19 cellular contexts compared by ENCODE assay signal in the genomic region with DNA sequence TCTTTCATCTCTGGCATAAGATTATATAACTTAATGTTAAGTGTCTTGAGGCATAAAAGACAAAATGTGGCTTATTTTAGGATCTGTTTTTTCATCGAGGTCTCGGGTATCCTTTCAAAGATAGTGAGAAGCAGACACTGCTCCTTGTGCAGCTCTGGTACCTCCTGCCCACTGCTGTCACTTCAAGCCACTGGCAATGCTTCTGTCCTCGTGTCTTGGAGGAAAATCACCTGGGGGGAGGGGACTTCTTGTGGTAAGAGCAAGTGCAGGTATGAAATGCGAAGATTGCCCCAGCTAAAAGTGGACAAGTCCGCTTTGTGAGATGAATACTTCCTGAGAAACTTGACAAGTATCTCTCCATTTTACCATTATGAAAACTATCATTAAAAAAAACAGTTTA. TPM values are rescaled to one million over a fixed set of nuclear protein-coding genes. Genes with fewer than 3 reads are reported as not detected.
DNase-seq lines count a peak whose midpoint lies in the region; ATAC-seq and TF ChIP-seq lines count a peak whose summit lies in the region.
"Had no signal": no experiment of that assay in that cellular context is flagged by ENCODE, and none has a peak within 500 bp of the region (broad histone marks: within the 10 kb centered on the region; RNA-seq: fewer than 3 reads in every experiment).

No MANE protein-coding gene starts in this region.

- H3K4me1 Mint-ChIP-seq in brain = peaks cover 11% of the 10 kb centered on the region
- H3K4me1 Mint-ChIP-seq: neural crest cell had no signal

- in situ Hi-C loops in transverse colon (cut with MboI; ENCODE audit: low pct_ligation_motif_present in 1 of 4, low pct_unique_long_range_greater_than_20kb in 1 of 4, low sequenced_read_pairs in 3 of 4) = loop anchor here in 1 of 4 donors (25.0 kb wide), 1 partner anchor 164 kb away; a partner anchor contains a TSS

- peaks cover 0 to 56% (median 15%) of the 10 kb centered on the region in 9 donors for H3K36me3 ChIP-seq in heart right ventricle
- peaks cover 8% of the 10 kb centered on the region for H3K36me3 ChIP-seq in osteoblast (ENCODE audit: insufficient read depth, low read length)
- peaks cover 0 to 10% (median 0%) of the 10 kb centered on the region in 4 donors for H3K36me3 ChIP-seq in transverse colon

- ATAC-seq in heart right ventricle (no peak), left ventricle myocardium superior (no peak), HG03460 (IDR thresholded peaks at IDR 0.05; ENCODE audit: unreplicated experiment) (no peak), GM18502 (IDR thresholded peaks at IDR 0.05; ENCODE audit: poor library complexity, unreplicated experiment) (no peak)

- intact Hi-C loops in heart right ventricle (cut with DNase I) = loop anchor here in 1 of 10 donors (5.0 kb wide), 1 partner anchor 154 kb away; no protein-coding TSS in a partner anchor
- intact Hi-C loops in left ventricle myocardium superior (cut with micrococcal nuclease) = no loop called here
- intact Hi-C loops in transverse colon (cut with DNase I; ENCODE audit: low total_unique reads) = no loop called here

- H4K20me1 ChIP-seq in osteoblast (ENCODE audit: insufficient read depth, low read length) = no peaks in the 10 kb centered on the region

- peaks cover 19% of the 10 kb centered on the region for H3K36me3 Mint-ChIP-seq in brain

- H3K79me2 ChIP-seq in osteoblast (ENCODE audit: insufficient read depth, low read length) = no peaks in the 10 kb centered on the region

- no peak for TF ChIP-seq POLR2A in transverse colon (IDR thresholded peaks at IDR 0.05)

- DNase-seq in heart right ventricle = no peak
- DNase-seq in left ventricle myocardium superior = no peak
- no peak for DNase-seq in osteoblast (ENCODE audit: insufficient read length, low spot score, missing footprints)
- DNase-seq in transverse colon = no peak
- no peak for DNase-seq in activated gamma-delta T cell (lab: John Stamatoyannopoulos, UW)
- DNase-seq: activated CD4-positive, alpha-beta memory T cell treated with anti-CD3 and anti-CD28 coated beads for 36 hours; Calu3; HCEC 1CT; KBM-7; kidney; MV-4-11; NCI-H2029; stimulated activated naive CD4-positive, alpha-beta T cell treated with Interleukin-2 at 50 U/mL for 16 hours had no signal

- H3K27me3 ChIP-seq in heart right ventricle (no peaks in the 10 kb centered on the region), osteoblast (ENCODE audit: insufficient read depth, low read length) (no peaks in the 10 kb centered on the region), transverse colon (no peaks in the 10 kb centered on the region)

- no peaks in the 10 kb centered on the region for H3K9me3 Mint-ChIP-seq in brain
- H3K9me3 Mint-ChIP-seq: activated CD4-positive, alpha-beta memory T cell treated with anti-CD3 and anti-CD28 coated beads for 36 hours; activated T-helper 1 cell treated with anti-CD3 and anti-CD28 coated beads, Interleukin-12 subunit alpha, Interleukin-12 subunit beta, Interleukin-2, Interleukin-4 antibody, amounts not matched to agents 30 ng/mL and 10 ng/mL and 1 ng/mL, durations not matched to agents 14 hours and 24 hours and 36 hours; neural crest cell had no signal

- WGBS in heart right ventricle, 2 donors = 61 to 72% methylated on average over 5 of the region's 5 CpGs
- 74 to 93% methylated on average over 3 to 5 of the region's 5 CpGs for WGBS in transverse colon (ENCODE audit: low coverage in 1 of 2), 2 donors

- H3K4me1 ChIP-seq in heart right ventricle (peaks cover 6 to 30% (median 24%) of the 10 kb centered on the region in 9 donors), osteoblast (ENCODE audit: insufficient read depth, low read length) (peaks cover 17% of the 10 kb centered on the region), transverse colon (peaks cover 0 to 14% (median 3%) of the 10 kb centered on the region in 4 donors)

- H3K27me3 Mint-ChIP-seq in brain = no peaks in the 10 kb centered on the region
- H3K27me3 Mint-ChIP-seq: activated CD4-positive, alpha-beta memory T cell treated with anti-CD3 and anti-CD28 coated beads for 36 hours had no signal

- H3K4me3 ChIP-seq in heart right ventricle (no peak overlapping the region), osteoblast (ENCODE audit: insufficient read depth, low read length) (no peak overlapping the region), transverse colon (no peak overlapping the region)

- no peaks in the 10 kb centered on the region for H3K9me3 ChIP-seq in heart right ventricle
- H3K9me3 ChIP-seq in osteoblast (ENCODE audit: low read depth, low read length) = no peaks in the 10 kb centered on the region
- H3K9me3 ChIP-seq in transverse colon = no peaks in the 10 kb centered on the region

- no peak overlapping the region for H3K4me2 ChIP-seq in osteoblast (ENCODE audit: insufficient read depth, low read length)

- no peak for TF ChIP-seq CTCF in heart right ventricle (IDR thresholded peaks at IDR 0.05)
- no peak for TF ChIP-seq CTCF in brain (conservative IDR thresholded peaks at IDR 0.05)
- TF ChIP-seq CTCF in osteoblast (IDR thresholded peaks at IDR 0.05; ENCODE audit: extremely low read depth, low read depth, low read length) = no peak
- no peak for TF ChIP-seq CTCF in transverse colon (IDR thresholded peaks at IDR 0.05)

- H3K27ac Mint-ChIP-seq in brain = peak overlapping the region in 3 of 5 experiments; percentile 6 to 41 (median 24)
- H3K27ac Mint-ChIP-seq: activated CD4-positive, alpha-beta memory T cell treated with anti-CD3 and anti-CD28 coated beads for 36 hours; activated T-helper 1 cell treated with anti-CD3 and anti-CD28 coated beads, Interleukin-12 subunit alpha, Interleukin-12 subunit beta, Interleukin-2, Interleukin-4 antibody, amounts not matched to agents 30 ng/mL and 10 ng/mL and 1 ng/mL, durations not matched to agents 14 hours and 24 hours and 36 hours had no signal

- no peak for TF ChIP-seq EP300 in transverse colon (IDR thresholded peaks at IDR 0.05; ENCODE audit: low read depth)

- no peak overlapping the region for H3K4me3 Mint-ChIP-seq in brain
- H3K4me3 Mint-ChIP-seq: activated CD4-positive, alpha-beta memory T cell treated with anti-CD3 and anti-CD28 coated beads for 36 hours; activated T-helper 1 cell treated with anti-CD3 and anti-CD28 coated beads, Interleukin-12 subunit alpha, Interleukin-12 subunit beta, Interleukin-2, Interleukin-4 antibody, amounts not matched to agents 30 ng/mL and 10 ng/mL and 1 ng/mL, durations not matched to agents 14 hours and 24 hours and 36 hours; neural crest cell had no signal

- H2AFZ ChIP-seq in osteoblast (ENCODE audit: low read length) = no peak overlapping the region

- H3K27ac ChIP-seq in heart right ventricle (peak overlapping the region in 8 of 10 donors; percentile 46 to 85 (median 70)), osteoblast (ENCODE audit: low read depth, low read length) (peak overlapping the region; percentile 82), transverse colon (peak overlapping the region in 3 of 4 donors; percentile 49 to 64 (median 56))
- H3K27ac ChIP-seq: VCaP had no signal

RNA-seq across cellular contexts. Expression of a gene that starts 37.8 kb away (rescaled TPM):
- total RNA-seq in heart right ventricle = 100 to 1,000 TPM; 413 to 777 (median 634) TPM
- 100 to 1,000 TPM; 173 to 331 TPM for polyA plus RNA-seq in heart right ventricle
- total RNA-seq in left ventricle myocardium superior = 387 TPM
- polyA plus RNA-seq in brain (ENCODE audit: insufficient read depth, low read depth, low replicate concordance) = 625 TPM
- total RNA-seq in osteoblast = 332 and 340 TPM in 2 replicates
- total RNA-seq in transverse colon = 100 to 1,000 TPM; 471 to 647 (median 482) TPM
